21 cellular contexts compared by ENCODE assay signal in genomic region chr20:4022386-4023350, GRCh38. TPM values are rescaled to one million over a fixed set of nuclear protein-coding genes. Genes with fewer than 3 reads are reported as not detected.
DNase-seq lines count a peak whose midpoint lies in the region; ATAC-seq and TF ChIP-seq lines count a peak whose summit lies in the region.
"Had no signal": no experiment of that assay in that cellular context is flagged by ENCODE, and none has a peak within 500 bp of the region (broad histone marks: within the 10 kb centered on the region; RNA-seq: fewer than 3 reads in every experiment).

No MANE protein-coding gene starts in this region.

- no peak for TF ChIP-seq POLR2A in gastrocnemius medialis (IDR thresholded peaks at IDR 0.05)

- peaks cover 31% of the 10 kb centered on the region for H3K4me1 Mint-ChIP-seq in osteocyte (ENCODE audit: unreplicated experiment)
- H3K4me1 Mint-ChIP-seq: activated CD4-positive, alpha-beta T cell treated with anti-CD3 and anti-CD28 coated beads for 36 hours had no signal

- H3F3A ChIP-seq in GM23248 (ENCODE audit: insufficient read depth) = peaks cover 45% of the 10 kb centered on the region

- H3K4me3 ChIP-seq in GM23248 = peak overlapping the region; percentile 24; the same call in 1 of the 2 replicates
- no peak overlapping the region for H3K4me3 ChIP-seq in ascending aorta
- no peak overlapping the region for H3K4me3 ChIP-seq in gastrocnemius medialis
- H3K4me3 ChIP-seq: cardiac muscle cell, ovary, vagina had no signal

- H3K27me3 ChIP-seq in GM23248 (replicated peaks; ENCODE audit: insufficient read depth) (no peaks in the 10 kb centered on the region), ascending aorta (no peaks in the 10 kb centered on the region), gastrocnemius medialis (no peaks in the 10 kb centered on the region)
- H3K27me3 ChIP-seq: cardiac muscle cell, foreskin keratinocyte, ovary, vagina had no signal

- H3K79me2 ChIP-seq in GM23248 (ENCODE audit: insufficient read depth) = no peaks in the 10 kb centered on the region

- H3K9me2 ChIP-seq in GM23248 (ENCODE audit: insufficient read depth) = no peaks in the 10 kb centered on the region

- TF ChIP-seq CTCF in ascending aorta (IDR thresholded peaks at IDR 0.05) (no peak), osteocyte (IDR thresholded peaks at IDR 0.05) (no peak), gastrocnemius medialis (IDR thresholded peaks at IDR 0.05 in 4 of 5, conservative IDR thresholded peaks at IDR 0.05 in 1 of 5) (no peak)

- intact Hi-C loops in ascending aorta (cut with DNase I) = no loop called here
- intact Hi-C loops in left ventricle myocardium superior (cut with micrococcal nuclease) = no loop called here
- intact Hi-C loops in gastrocnemius medialis (cut with DNase I; ENCODE audit: low total_unique reads) = no loop called here

- no peaks in the 10 kb centered on the region for H4K20me1 ChIP-seq in GM23248 (ENCODE audit: insufficient read depth)

- H3K4me2 ChIP-seq in GM23248 (ENCODE audit: unreplicated experiment) = peak overlapping the region; percentile 37
- H3K4me2 ChIP-seq: KMS-11 had no signal

- peak overlapping the region; percentile 57 for H3K27ac ChIP-seq in GM23248
- peak overlapping the region; percentile 43 to 72 for H3K27ac ChIP-seq in ascending aorta
- H3K27ac ChIP-seq in gastrocnemius medialis = no peak overlapping the region
- H3K27ac ChIP-seq: cardiac muscle cell, foreskin keratinocyte, KMS-11, ovary, vagina had no signal

- peaks cover 3% of the 10 kb centered on the region for H3K9me3 Mint-ChIP-seq in osteocyte (ENCODE audit: unreplicated experiment)

- H3K27ac Mint-ChIP-seq in osteocyte (ENCODE audit: unreplicated experiment) = no peak overlapping the region
- H3K27ac Mint-ChIP-seq: activated CD4-positive, alpha-beta T cell treated with anti-CD3 and anti-CD28 coated beads for 36 hours; activated naive CD8-positive, alpha-beta T cell had no signal

- in situ Hi-C loops in GM23248 (cut with MboI) (no loop called here), gastrocnemius medialis (cut with MboI; ENCODE audit: low sequenced_read_pairs in 4 of 4) (loop anchor here in 1 of 4 donors (10.0 kb wide), 1 partner anchor 52 kb away; no protein-coding TSS in a partner anchor)

- no peaks in the 10 kb centered on the region for H3K36me3 ChIP-seq in GM23248 (ENCODE audit: low read depth)
- no peaks in the 10 kb centered on the region for H3K36me3 ChIP-seq in ascending aorta
- H3K36me3 ChIP-seq in gastrocnemius medialis = no peaks in the 10 kb centered on the region
- H3K36me3 ChIP-seq: cardiac muscle cell, ovary, vagina had no signal

- H3K36me3 Mint-ChIP-seq in osteocyte (ENCODE audit: unreplicated experiment) = peaks cover 2% of the 10 kb centered on the region
- H3K36me3 Mint-ChIP-seq: activated naive CD8-positive, alpha-beta T cell had no signal

- peaks cover 14% of the 10 kb centered on the region for H3K27me3 Mint-ChIP-seq in osteocyte (ENCODE audit: unreplicated experiment)
- H3K27me3 Mint-ChIP-seq: activated naive CD8-positive, alpha-beta T cell had no signal

- no peak overlapping the region for H3K4me3 Mint-ChIP-seq in osteocyte (ENCODE audit: unreplicated experiment)
- H3K4me3 Mint-ChIP-seq: activated CD4-positive, alpha-beta T cell treated with anti-CD3 and anti-CD28 coated beads for 36 hours; activated naive CD8-positive, alpha-beta T cell had no signal

- DNase-seq in GM23248 (peak; percentile 48), ascending aorta (ENCODE audit: low spot score in 2 of 2) (no peak), left ventricle myocardium superior (no peak), osteocyte (ENCODE audit: extremely low spot score, unreplicated experiment) (peak; percentile 30), gastrocnemius medialis (no peak), NCI-H2081 treated with DMSO at 0.1 percent for 48 hours (lab: John Stamatoyannopoulos, UW) (no peak), anterior cingulate cortex (lab: John Stamatoyannopoulos, UW) (no peak)
- DNase-seq: activated CD4-positive, alpha-beta T cell treated with anti-CD3 and anti-CD28 coated beads for 36 hours; effector memory CD4-positive, alpha-beta T cell; foreskin keratinocyte; NCI-H1417 treated with DMSO at 0.1 percent for 48 hours; NCI-H446; ovary; stimulated activated CD4-positive, alpha-beta T cell treated with anti-CD3 and anti-CD28 coated beads, Interleukin-12 subunit alpha, Interleukin-12 subunit beta, amount 100 ng/mL, for 4 hours; stimulated activated naive CD8-positive, alpha-beta T cell treated with anti-CD3 and anti-CD28 coated beads, Interleukin-15, Interleukin-2, amounts not matched to agents 100 U/mL and 50 U/mL, for 24 hours; T-helper 9 cell had no signal

- no peaks in the 10 kb centered on the region for H3K9me3 ChIP-seq in GM23248 (ENCODE audit: low read depth)
- no peaks in the 10 kb centered on the region for H3K9me3 ChIP-seq in ascending aorta
- H3K9me3 ChIP-seq in gastrocnemius medialis = no peaks in the 10 kb centered on the region
- H3K9me3 ChIP-seq: ovary, vagina had no signal

- H3K9ac ChIP-seq in GM23248 = peak overlapping the region; percentile 39
- H3K9ac ChIP-seq: KMS-11 had no signal

- H3K4me1 ChIP-seq in GM23248 (ENCODE audit: insufficient read depth) (peaks cover 34% of the 10 kb centered on the region), ascending aorta (peaks cover 0 to 21% of the 10 kb centered on the region in 2 donors), gastrocnemius medialis (peaks cover 0 to 4% of the 10 kb centered on the region in 2 donors)

- 46 to 48% methylated on average over 10 of the region's 10 CpGs for WGBS in GM23248 (ENCODE audit: low coverage in 1 of 2, low lambda C conversion rate in 2 of 2, missing lambda C conversion rate in 2 of 2), 2 experiments

- peak; percentile 44 for ATAC-seq in left ventricle myocardium superior
- ATAC-seq in gastrocnemius medialis = no peak
- ATAC-seq in HG03439 (IDR thresholded peaks at IDR 0.05; ENCODE audit: unreplicated experiment) = no peak
- ATAC-seq: activated CD4-positive, alpha-beta T cell treated with anti-CD3 and anti-CD28 coated beads for 36 hours; foreskin keratinocyte; stimulated activated naive CD8-positive, alpha-beta T cell treated with anti-CD3 and anti-CD28 coated beads, Interleukin-15, Interleukin-2, amounts not matched to agents 100 U/mL and 50 U/mL, for 24 hours had no signal

- H2AFZ ChIP-seq in GM23248 = peak overlapping the region; percentile 45; the same call in 1 of the 2 replicates

RNA-seq across cellular contexts. Expression of gene RNF24, which starts 7.3 kb away (rescaled TPM):
- 20.1 and 24.7 TPM in 2 replicates for total RNA-seq in GM23248 (2014; rRNA removed; shearing (Covaris generic))
- 44.8 and 47.4 TPM in 2 replicates for polyA plus RNA-seq in GM23248 (2016; fragmentation: Nextera tagmentation; extraction: Ambion mirVana)
- total RNA-seq in ascending aorta (12.0 TPM), left ventricle myocardium superior (5.3 TPM), osteocyte (17.5 and 18.5 TPM in 2 replicates), gastrocnemius medialis (1 to 10 TPM; 1.3 to 3.1 (median 2.1) TPM)

Comparison
In these comparisons a context has a peak if more than half of its experiments do, and no peak if none do; other contexts are left out.
1. DNase-seq: peak in GM23248 (single experiment) and osteocyte (single experiment); none in ascending aorta (0 of 2), left ventricle myocardium superior (single experiment), gastrocnemius medialis (0 of 2), NCI-H2081 treated with DMSO at 0.1 percent for 48 hours (single experiment) and anterior cingulate cortex (0 of 58).
2. H3K27ac ChIP-seq: peak in GM23248 (single experiment) and ascending aorta (2 of 2); none in gastrocnemius medialis (0 of 4).